In genomic region chr6:42428326-42429041, GRCh38 we compare ENCODE assay signal across 9 cellular contexts. TPM values are rescaled to one million over a fixed set of nuclear protein-coding genes. Genes with fewer than 3 reads are reported as not detected.
A peak's percentile ranks its signal among the peaks of the same experiment; 100 is the strongest.
DNase-seq lines count a peak whose midpoint lies in the region; ATAC-seq and TF ChIP-seq lines count a peak whose summit lies in the region.
"Had no signal": no experiment of that assay in that cellular context is flagged by ENCODE, and none has a peak within 500 bp of the region (broad histone marks: within the 10 kb centered on the region; RNA-seq: fewer than 3 reads in every experiment).

No MANE protein-coding gene starts in this region.

- peak overlapping the region in 11 of 12 donors; percentile 18 to 80 (median 44) for H3K27ac ChIP-seq in heart left ventricle
- no peak overlapping the region for H3K27ac ChIP-seq in WERI-Rb-1
- H3K27ac ChIP-seq: 22Rv1 had no signal

- H3K36me3 ChIP-seq in heart left ventricle (peaks cover 0 to under 1% (median 0%) of the 10 kb centered on the region in 9 donors), WERI-Rb-1 (no peaks in the 10 kb centered on the region)

- no peak overlapping the region for H3K4me3 ChIP-seq in heart left ventricle
- no peak overlapping the region for H3K4me3 ChIP-seq in WERI-Rb-1 (ENCODE audit: low read depth, low read length)

- no peaks in the 10 kb centered on the region for H3K27me3 ChIP-seq in heart left ventricle
- H3K27me3 ChIP-seq in WERI-Rb-1 (ENCODE audit: insufficient read depth, low read depth, severe bottlenecking), result no peaks in the 10 kb centered on the region

- peak; percentile 12 for DNase-seq in NK-92 treated with Interleukin-12 subunit alpha and Interleukin-12 subunit beta, amount 100 ng/mL, for 24 hours (lab: John Stamatoyannopoulos, UW)
- no peak for DNase-seq in NK-92 (lab: John Stamatoyannopoulos, UW; ENCODE audit: unreplicated experiment)
- no peak for DNase-seq in activated CD8-positive, alpha-beta memory T cell treated with anti-CD3 and anti-CD28 coated beads, Interleukin-2, amount 10 ng/mL, durations not matched to agents 7 days and 5 days
- peak; percentile 39 to 76 (median 65) for DNase-seq in heart left ventricle
- peak; percentile 54 for DNase-seq in stimulated activated CD8-positive, alpha-beta memory T cell treated with anti-CD3 and anti-CD28 coated beads, Interleukin-4, amount 100 ng/mL, for 48 hours
- DNase-seq in WERI-Rb-1, result no peak
- no peak for DNase-seq in HEK293T (ENCODE audit: extremely low spot score)
- no peak for DNase-seq in RPMI8226

- CTCF ChIA-PET in activated CD8-positive, alpha-beta memory T cell treated with anti-CD3 and anti-CD28 coated beads, Interleukin-2, amount 10 ng/mL, durations not matched to agents 7 days and 5 days (lab: Charles Lee), result interaction anchor here (0.6 to 2.2 kb wide), 6 partner anchors 9 to 524 kb away, joined by 3 to 5 read pairs (median 4); no protein-coding TSS in a partner anchor
- CTCF ChIA-PET in HEK293T (lab: Yijun Ruan, JAX), result interaction anchor here (0.6 to 1.9 kb wide), 4 partner anchors 13 to 193 kb away, joined by 3 to 5 read pairs (median 4); no protein-coding TSS in a partner anchor

- peaks cover 53% of the 10 kb centered on the region for H3K4me1 Mint-ChIP-seq in activated CD8-positive, alpha-beta memory T cell treated with anti-CD3 and anti-CD28 coated beads, Interleukin-2, amount 10 ng/mL, durations not matched to agents 7 days and 5 days

- 44 to 61% (median 51%) methylated on average over 7 of the region's 7 CpGs for WGBS in heart left ventricle, 4 donors

- no peaks in the 10 kb centered on the region for H3K27me3 Mint-ChIP-seq in activated CD8-positive, alpha-beta memory T cell treated with anti-CD3 and anti-CD28 coated beads, Interleukin-2, amount 10 ng/mL, durations not matched to agents 7 days and 5 days

- peaks cover 0 to 26% (median 18%) of the 10 kb centered on the region in 12 donors for H3K4me1 ChIP-seq in heart left ventricle

- POLR2A ChIA-PET in HEK293T (lab: Yijun Ruan, JAX), result no interaction called here

- no peak for TF ChIP-seq POLR2A in heart left ventricle (IDR thresholded peaks at IDR 0.05)

- H3K9me3 Mint-ChIP-seq in activated CD8-positive, alpha-beta memory T cell treated with anti-CD3 and anti-CD28 coated beads, Interleukin-2, amount 10 ng/mL, durations not matched to agents 7 days and 5 days (ENCODE audit: low read depth), result peaks cover 2% of the 10 kb centered on the region

- peak overlapping the region; percentile 14 for H3K27ac Mint-ChIP-seq in activated CD8-positive, alpha-beta memory T cell treated with anti-CD3 and anti-CD28 coated beads, Interleukin-2, amount 10 ng/mL, durations not matched to agents 7 days and 5 days

- no peak for TF ChIP-seq CTCF in heart left ventricle (IDR thresholded peaks at IDR 0.05)
- TF ChIP-seq CTCF in WERI-Rb-1 (IDR thresholded peaks at IDR 0.05; ENCODE audit: low read depth, low read length), result no peak

- H3K4me3 Mint-ChIP-seq in activated CD8-positive, alpha-beta memory T cell treated with anti-CD3 and anti-CD28 coated beads, Interleukin-2, amount 10 ng/mL, durations not matched to agents 7 days and 5 days, result no peak overlapping the region

- intact Hi-C loops in heart left ventricle (cut with DNase I), result no loop called here

- peaks cover 38% of the 10 kb centered on the region for H3K36me3 Mint-ChIP-seq in activated CD8-positive, alpha-beta memory T cell treated with anti-CD3 and anti-CD28 coated beads, Interleukin-2, amount 10 ng/mL, durations not matched to agents 7 days and 5 days

- peak; percentile 60 for ATAC-seq in activated CD8-positive, alpha-beta memory T cell treated with anti-CD3 and anti-CD28 coated beads, Interleukin-2, amount 10 ng/mL, durations not matched to agents 7 days and 5 days
- ATAC-seq in heart left ventricle, result peak; percentile 42 to 94 (median 90)

- H3K9me3 ChIP-seq in heart left ventricle (peaks cover 0 to 8% (median 0%) of the 10 kb centered on the region in 12 donors), WERI-Rb-1 (ENCODE audit: severe bottlenecking) (peaks cover 2% of the 10 kb centered on the region)

TF ChIP-seq in HEK293T, 16 proteins besides CTCF, POLR2A, EP300 and RAD21:
- TF ChIP-seq SP1 (IDR thresholded peaks at IDR 0.05) (no peak), TARDBP (IDR thresholded peaks at IDR 0.05) (no peak), LEF1 (IDR thresholded peaks at IDR 0.05; ENCODE audit: borderline replicate concordance) (no peak), SUZ12 (IDR thresholded peaks at IDR 0.05) (no peak), FOXA1 (IDR thresholded peaks at IDR 0.05) (no peak), CTBP1 (IDR thresholded peaks at IDR 0.05; ENCODE audit: borderline replicate concordance) (no peak), ZNF384 (IDR thresholded peaks at IDR 0.05) (no peak), L3MBTL2 (conservative IDR thresholded peaks at IDR 0.05) (no peak), FOXK2 (IDR thresholded peaks at IDR 0.05) (no peak), PKNOX1 (IDR thresholded peaks at IDR 0.05) (no peak), ARNT (IDR thresholded peaks at IDR 0.05) (no peak), ELF4 (IDR thresholded peaks at IDR 0.05) (no peak), NFRKB (IDR thresholded peaks at IDR 0.05) (no peak), FOXM1 (IDR thresholded peaks at IDR 0.05; ENCODE audit: borderline replicate concordance) (no peak), BHLHE40 (IDR thresholded peaks at IDR 0.05; ENCODE audit: borderline replicate concordance) (no peak), HDGF (IDR thresholded peaks at IDR 0.05; ENCODE audit: borderline replicate concordance) (no peak)
TF ChIP-seq in HEK293T: peak in this region for 0.

RNA-seq across cellular contexts. Expression of gene TRERF1, which starts 23.2 kb away (rescaled TPM):
- total RNA-seq in activated CD8-positive, alpha-beta memory T cell treated with anti-CD3 and anti-CD28 coated beads, Interleukin-2, amount 10 ng/mL, durations not matched to agents 7 days and 5 days, result 10 to 100 TPM; 16.2 to 36.0 TPM
- total RNA-seq in heart left ventricle, result 1 to 10 TPM in 8 of 9 donors, under 1 TPM in 1; 0.53 to 4.5 (median 1.7) TPM
- polyA plus RNA-seq in heart left ventricle, result 1 to 10 TPM; 1.0 to 1.2 TPM

Comparison
In these comparisons a context has a peak if more than half of its experiments do, and no peak if none do; other contexts are left out.
1. DNase-seq: peak in NK-92 treated with Interleukin-12 subunit alpha and Interleukin-12 subunit beta, amount 100 ng/mL, for 24 hours (single experiment), heart left ventricle (5 of 5) and stimulated activated CD8-positive, alpha-beta memory T cell treated with anti-CD3 and anti-CD28 coated beads, Interleukin-4, amount 100 ng/mL, for 48 hours (single experiment); none in NK-92 (single experiment), activated CD8-positive, alpha-beta memory T cell treated with anti-CD3 and anti-CD28 coated beads, Interleukin-2, amount 10 ng/mL, durations not matched to agents 7 days and 5 days (single experiment), WERI-Rb-1 (single experiment), HEK293T (single experiment) and RPMI8226 (single experiment).